Comparison of ENCODE assay signal across 15 cellular contexts in the genomic region with DNA sequence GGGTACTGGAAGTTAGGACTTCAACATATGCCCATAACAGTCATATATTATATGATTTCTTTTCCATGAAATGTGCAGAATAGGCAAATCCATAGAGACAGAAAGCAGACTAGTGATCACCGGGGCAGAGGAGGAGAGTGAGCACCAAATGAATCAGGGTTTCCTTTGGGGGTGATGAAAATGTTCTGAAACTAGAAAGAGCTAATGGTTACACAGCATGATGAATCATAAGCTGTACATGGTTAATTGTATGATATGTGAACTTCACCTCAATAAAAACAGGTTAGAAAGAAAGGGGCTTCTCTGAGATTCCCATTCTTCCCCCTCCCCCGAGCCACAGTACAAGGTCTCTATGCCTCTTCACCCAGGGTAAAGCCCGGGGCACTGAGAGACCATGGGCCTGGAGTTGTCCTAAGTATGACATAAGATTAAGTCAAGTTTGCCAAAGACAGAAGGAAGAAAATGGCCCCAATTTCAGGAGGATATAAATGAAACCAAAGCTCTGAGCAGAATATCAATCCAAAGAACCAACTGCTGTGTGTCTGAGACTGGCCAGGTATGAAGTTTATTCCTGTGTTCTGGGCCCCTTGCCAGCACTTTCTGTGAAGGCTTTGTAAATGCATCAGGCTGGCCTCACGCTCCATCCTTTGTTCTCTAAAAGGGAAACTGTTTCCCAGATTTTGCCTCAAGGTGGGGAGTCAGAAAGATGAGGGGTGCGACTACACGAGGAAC.
DNase-seq lines count a peak whose midpoint lies in the region; TF ChIP-seq lines count a peak whose summit lies in the region.
"Had no signal": no experiment of that assay in that cellular context is flagged by ENCODE, and none has a peak within 500 bp of the region (broad histone marks: within the 10 kb centered on the region; RNA-seq: fewer than 3 reads in every experiment).

No MANE protein-coding gene starts in this region.

- WGBS in thyroid gland, 2 donors, result 51 to 69% methylated on average over 6 of the region's 6 CpGs

- H3K4me3 ChIP-seq in left ventricle myocardium inferior (no peak overlapping the region), thyroid gland (replicated peaks in 1 of 3) (no peak overlapping the region)
- H3K4me3 ChIP-seq: cardiac muscle cell, Peyer's patch had no signal

- no peaks in the 10 kb centered on the region for H3K4me1 ChIP-seq in left ventricle myocardium inferior
- H3K4me1 ChIP-seq in thyroid gland, result peaks cover 0 to 3% of the 10 kb centered on the region in 2 donors
- H3K4me1 ChIP-seq: Peyer's patch had no signal

- H3K9me3 ChIP-seq in left ventricle myocardium inferior (replicated peaks), result no peaks in the 10 kb centered on the region
- no peaks in the 10 kb centered on the region for H3K9me3 ChIP-seq in thyroid gland
- H3K9me3 ChIP-seq: Peyer's patch had no signal

- H3K36me3 ChIP-seq in left ventricle myocardium inferior, result no peaks in the 10 kb centered on the region
- no peaks in the 10 kb centered on the region for H3K36me3 ChIP-seq in thyroid gland
- H3K36me3 ChIP-seq: cardiac muscle cell, Peyer's patch had no signal

- in situ Hi-C loops in GM13976 (cut with MboI; ENCODE audit: low sequenced_read_pairs, unreplicated experiment), result no loop called here

- intact Hi-C loops in cardiac septum (cut with DNase I) (no loop called here), left ventricle myocardium inferior (cut with micrococcal nuclease) (no loop called here), thyroid gland (cut with DNase I) (no loop called here)

- no peak for TF ChIP-seq POLR2A in thyroid gland (IDR thresholded peaks at IDR 0.05)

- H3K27me3 ChIP-seq in left ventricle myocardium inferior (ENCODE audit: low read depth) (peaks cover 10% of the 10 kb centered on the region), thyroid gland (no peaks in the 10 kb centered on the region)
- H3K27me3 ChIP-seq: cardiac muscle cell, Peyer's patch had no signal

- H3K27ac ChIP-seq in left ventricle myocardium inferior (replicated peaks) (no peak overlapping the region), epithelial cell of prostate (peak overlapping the region; percentile 84), thyroid gland (no peak overlapping the region)
- H3K27ac ChIP-seq: C4-2B, cardiac muscle cell, Peyer's patch had no signal

- DNase-seq in cardiac septum (ENCODE audit: low spot score) (peak; percentile 6), left ventricle myocardium inferior (no peak), NCI-H2196 (lab: John Stamatoyannopoulos, UW; ENCODE audit: unreplicated experiment) (peak; percentile 36), epithelial cell of prostate (ENCODE audit: low read depth, low spot score) (no peak), thyroid gland (peak; percentile 72 to 84), GM13976 (ENCODE audit: low spot score) (no peak)
- no peak for DNase-seq in activated CD8-positive, alpha-beta memory T cell treated with anti-CD3 and anti-CD28 coated beads for 24 hours
- DNase-seq: activated CD4-positive, CD25-positive, alpha-beta regulatory T cell treated with anti-CD3 and anti-CD28 coated beads, Interleukin-2, amount 50 U/mL, for 72 hours; activated effector memory CD4-positive, alpha-beta T cell treated with Interleukin-2 at 50 U/mL for 16 hours; head of caudate nucleus; Karpas-422; NCI-H2171; Peyer's patch had no signal

- TF ChIP-seq CTCF in left ventricle myocardium inferior (IDR thresholded peaks at IDR 0.05; ENCODE audit: borderline replicate concordance) (no peak), thyroid gland (IDR thresholded peaks at IDR 0.05) (no peak), GM13976 (IDR thresholded peaks at IDR 0.05; ENCODE audit: borderline replicate concordance, control extremely low read depth, extremely low read depth, insufficient read depth, missing control alignments) (no peak)

Comparison
In these comparisons a context has a peak if more than half of its experiments do, and no peak if none do; other contexts are left out.
1. DNase-seq: peak in cardiac septum (single experiment), NCI-H2196 (single experiment) and thyroid gland (2 of 2); none in left ventricle myocardium inferior (single experiment), epithelial cell of prostate (single experiment), activated CD8-positive, alpha-beta memory T cell treated with anti-CD3 and anti-CD28 coated beads for 24 hours (single experiment) and GM13976 (single experiment).